ENCODE assay signal across 1 cellular context in genomic region chr1:33383974-33384767, GRCh38.
TF ChIP-seq lines count a peak whose summit lies in the region.

No MANE protein-coding gene starts in this region.

TF ChIP-seq in HCT116, 20 proteins besides CTCF, POLR2A, EP300 and RAD21 (continued from another document):
- TF ChIP-seq ZBTB33 (IDR thresholded peaks at IDR 0.05; ENCODE audit: extremely low read depth, insufficient replicate concordance, low read length) (no peak), TCF7L2 (IDR thresholded peaks at IDR 0.05; ENCODE audit: borderline replicate concordance, extremely low read depth, insufficient read depth, insufficient read length) (no peak), CBX3 (IDR thresholded peaks at IDR 0.05; ENCODE audit: low read depth) (0 out of 2 replicates have a peak, but pooled peaks have one; percentile 31), SP1 (IDR thresholded peaks at IDR 0.05; ENCODE audit: low read depth) (no peak), ZNF274 (IDR thresholded peaks at IDR 0.05; ENCODE audit: low read depth, low read length) (no peak), SRF (IDR thresholded peaks at IDR 0.05; ENCODE audit: low read depth) (no peak), EZH2phosphoT487 (IDR thresholded peaks at IDR 0.05; ENCODE audit: borderline replicate concordance) (no peak), FOSL1 (IDR thresholded peaks at IDR 0.05; ENCODE audit: low read depth) (peak; percentile 49), REST (IDR thresholded peaks at IDR 0.05; ENCODE audit: low read depth) (no peak)
